12 cellular contexts compared by ENCODE assay signal in genomic region chr5:176784218-176785165, GRCh38. TPM values are rescaled to one million over a fixed set of nuclear protein-coding genes. Genes with fewer than 3 reads are reported as not detected.
DNase-seq lines count a peak whose midpoint lies in the region; ATAC-seq and TF ChIP-seq lines count a peak whose summit lies in the region.
"Had no signal": no experiment of that assay in that cellular context is flagged by ENCODE, and none has a peak within 500 bp of the region (broad histone marks: within the 10 kb centered on the region; RNA-seq: fewer than 3 reads in every experiment).

No MANE protein-coding gene starts in this region.

- intact Hi-C loops in esophagus squamous epithelium (cut with DNase I), result no loop called here

- peaks cover 66% of the 10 kb centered on the region for H3K27me3 Mint-ChIP-seq in T-helper 17 cell

- H3K36me3 Mint-ChIP-seq in T-helper 17 cell (ENCODE audit: low read depth), result peaks cover 3% of the 10 kb centered on the region

- ATAC-seq in GM19397 (IDR thresholded peaks at IDR 0.05; ENCODE audit: unreplicated experiment) (no peak), T-helper 17 cell (no peak)

- no peak overlapping the region for H3K4me3 Mint-ChIP-seq in T-helper 17 cell

- H3K27ac ChIP-seq in WERI-Rb-1 (peak overlapping the region; percentile 89), iPS-20b (ENCODE audit: low read length) (no peak overlapping the region), esophagus squamous epithelium (no peak overlapping the region)
- H3K27ac ChIP-seq: BLaER1 had no signal

- peaks cover 6% of the 10 kb centered on the region; the same call in 1 of the 2 replicates for H3K4me1 ChIP-seq in iPS-20b (ENCODE audit: insufficient read depth, low read length)
- no peaks in the 10 kb centered on the region for H3K4me1 ChIP-seq in esophagus squamous epithelium

- TF ChIP-seq CTCF in WERI-Rb-1 (IDR thresholded peaks at IDR 0.05; ENCODE audit: low read depth, low read length), result no peak
- TF ChIP-seq CTCF in esophagus squamous epithelium (IDR thresholded peaks at IDR 0.05), result no peak
- no peak for TF ChIP-seq CTCF in GM20000 (IDR thresholded peaks at IDR 0.05; ENCODE audit: extremely low read depth, missing control alignments)

- H3K4me3 ChIP-seq in WERI-Rb-1 (ENCODE audit: low read depth, low read length) (0 out of 2 replicates have a peak overlapping the region, but pooled peaks have one; percentile 2), iPS-20b (ENCODE audit: low read length) (peak overlapping the region; percentile 1; the same call in 1 of the 2 replicates), esophagus squamous epithelium (no peak overlapping the region)
- H3K4me3 ChIP-seq: BLaER1 had no signal

- no peak overlapping the region; the same call in 1 of the 2 replicates for H3K9ac ChIP-seq in iPS-20b (ENCODE audit: low read depth, low read length)
- H3K9ac ChIP-seq: BLaER1 had no signal

- H3K27ac Mint-ChIP-seq in T-helper 17 cell, result no peak overlapping the region

- H3K36me3 ChIP-seq in WERI-Rb-1 (no peaks in the 10 kb centered on the region), iPS-20b (ENCODE audit: insufficient read depth, low read depth, low read length) (no peaks in the 10 kb centered on the region), esophagus squamous epithelium (no peaks in the 10 kb centered on the region)
- H3K36me3 ChIP-seq: BLaER1 had no signal

- in situ Hi-C loops in ACHN (cut with HindIII; ENCODE audit: low pct_ligation_motif_present, low pct_unique_long_range_greater_than_20kb, low sequenced_read_pairs), result no loop called here

- 8 to 20% methylated on average over 6 to 10 of the region's 15 CpGs for WGBS in esophagus squamous epithelium, 2 donors

- H3K27me3 ChIP-seq in WERI-Rb-1 (ENCODE audit: insufficient read depth, low read depth, severe bottlenecking), result no peaks in the 10 kb centered on the region
- H3K27me3 ChIP-seq in iPS-20b (ENCODE audit: insufficient read depth, low read length), result peaks cover 13% of the 10 kb centered on the region
- peaks cover 0 to 81% (median 0%) of the 10 kb centered on the region in 4 donors for H3K27me3 ChIP-seq in esophagus squamous epithelium

- peaks cover 4% of the 10 kb centered on the region for H3K4me1 Mint-ChIP-seq in T-helper 17 cell

- TF ChIP-seq POLR2A in esophagus squamous epithelium (IDR thresholded peaks at IDR 0.05), result no peak

- peak; percentile 79 for DNase-seq in ACHN
- DNase-seq in HT-29 (ENCODE audit: low spot score), result peak; percentile 30
- peak; percentile 87 for DNase-seq in WERI-Rb-1
- no peak for DNase-seq in esophagus squamous epithelium (lab: John Stamatoyannopoulos, UW)
- no peak for DNase-seq in GM20000 (ENCODE audit: low spot score)
- no peak for DNase-seq in T-helper 17 cell
- DNase-seq: activated naive CD4-positive, alpha-beta T cell; stimulated activated naive CD4-positive, alpha-beta T cell had no signal

- no peaks in the 10 kb centered on the region for H3K9me3 ChIP-seq in WERI-Rb-1 (ENCODE audit: severe bottlenecking)
- no peaks in the 10 kb centered on the region for H3K9me3 ChIP-seq in iPS-20b (ENCODE audit: insufficient read depth, low read depth, low read length)
- no peaks in the 10 kb centered on the region for H3K9me3 ChIP-seq in esophagus squamous epithelium
- no peaks in the 10 kb centered on the region for H3K9me3 ChIP-seq in T-helper 17 cell (ENCODE audit: control insufficient read depth, low read length, poor library complexity, severe bottlenecking)
- H3K9me3 ChIP-seq: BLaER1 had no signal

RNA-seq across cellular contexts. Expression of gene UNC5A, which starts 25.9 kb away (rescaled TPM):
- total RNA-seq in HT-29 (2014; rRNA removed; shearing (Covaris generic)), result 0.28 and 0.60 TPM in 2 replicates
- total RNA-seq in esophagus squamous epithelium, result under 1 TPM in 1 of 4 donors, not detected in 3; 0.19 TPM
- total RNA-seq in T-helper 17 cell, result not detected
- total RNA-seq: T-helper 2 cell treated with Interferon-gamma antibody and Interleukin-4, amounts not matched to agents 100 ng/mL and 5 ng/mL, for 36 hours had no signal

Comparison
In these comparisons a context has a peak if more than half of its experiments do, and no peak if none do; other contexts are left out.
1. DNase-seq: peak in ACHN (single experiment), HT-29 (single experiment) and WERI-Rb-1 (single experiment); none in esophagus squamous epithelium (single experiment), GM20000 (single experiment) and T-helper 17 cell (0 of 3).
2. H3K4me3 ChIP-seq: peak in WERI-Rb-1 (single experiment) and iPS-20b (single experiment); none in esophagus squamous epithelium (0 of 4).